In the genomic region with DNA sequence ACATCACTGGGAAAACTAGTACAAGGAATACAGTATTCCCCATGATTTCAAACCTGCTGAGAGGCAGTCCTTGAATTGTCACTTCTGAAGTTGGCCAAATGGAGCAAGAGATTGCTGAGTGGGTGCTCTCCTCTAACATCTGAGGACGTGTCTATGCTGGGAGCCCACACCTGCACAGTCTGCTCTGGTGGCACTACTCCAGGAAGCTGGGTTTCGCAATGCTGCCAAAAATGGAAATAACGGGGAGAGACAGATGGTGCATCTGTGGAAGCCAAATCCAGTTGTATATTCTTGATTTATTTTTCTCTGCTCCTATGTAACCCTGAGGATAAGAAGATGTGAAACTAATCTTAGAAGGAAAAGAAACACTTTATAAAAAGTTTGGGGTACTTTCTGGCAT, we compare ENCODE assay signal across 13 cellular contexts.
DNase-seq lines count a peak whose midpoint lies in the region; ATAC-seq and TF ChIP-seq lines count a peak whose summit lies in the region.
"Had no signal": no experiment of that assay in that cellular context is flagged by ENCODE, and none has a peak within 500 bp of the region (broad histone marks: within the 10 kb centered on the region; RNA-seq: fewer than 3 reads in every experiment).

No MANE protein-coding gene starts in this region.

- H3K4me1 ChIP-seq in hepatocyte (ENCODE audit: insufficient read depth) = peaks cover 22% of the 10 kb centered on the region
- peaks cover 0 to 1% of the 10 kb centered on the region in 2 donors for H3K4me1 ChIP-seq in aorta (ENCODE audit: control insufficient read depth in 1 of 2, insufficient read depth in 2 of 2, low read length in 2 of 2)
- H3K4me1 ChIP-seq in ovary (ENCODE audit: insufficient read depth) = no peaks in the 10 kb centered on the region
- H3K4me1 ChIP-seq: suprapubic skin had no signal

- CTCF ChIA-PET in AG04450 (lab: Charles Lee) = no interaction called here

- H3K9me3 ChIP-seq in AG04450 (ENCODE audit: control insufficient read depth, insufficient read depth, low read length) (peaks cover 4% of the 10 kb centered on the region; the same call in 1 of the 2 replicates), hepatocyte (ENCODE audit: low read depth) (no peaks in the 10 kb centered on the region), aorta (ENCODE audit: control insufficient read depth, low read length) (peaks cover 1% of the 10 kb centered on the region), ovary (no peaks in the 10 kb centered on the region)
- H3K9me3 ChIP-seq: suprapubic skin had no signal

- no peaks in the 10 kb centered on the region for H3K27me3 ChIP-seq in AG04450 (ENCODE audit: control insufficient read depth, insufficient read depth, low read length)
- H3K27me3 ChIP-seq in hepatocyte = no peaks in the 10 kb centered on the region
- H3K27me3 ChIP-seq in H7 (ENCODE audit: control insufficient read depth, insufficient read depth, low read length) = no peaks in the 10 kb centered on the region
- H3K27me3 ChIP-seq in aorta (ENCODE audit: control insufficient read depth in 1 of 2, insufficient read depth in 2 of 2, low read length in 1 of 2) = no peaks in the 10 kb centered on the region
- no peaks in the 10 kb centered on the region for H3K27me3 ChIP-seq in ovary
- H3K27me3 ChIP-seq: suprapubic skin had no signal

- intact Hi-C loops in aorta (cut with DNase I) (no loop called here), ovary (cut with DNase I) (no loop called here)

- no peak overlapping the region for H3K4me2 ChIP-seq in hepatocyte

- H3K27ac ChIP-seq in AG04450 (ENCODE audit: low read depth, low read length) = no peak overlapping the region
- peak overlapping the region; percentile 28 for H3K27ac ChIP-seq in hepatocyte
- no peak overlapping the region for H3K27ac ChIP-seq in aorta (ENCODE audit: low read depth in 1 of 2, low read length in 2 of 2)
- H3K27ac ChIP-seq in ovary = no peak overlapping the region
- H3K27ac ChIP-seq: suprapubic skin had no signal

- TF ChIP-seq POLR2A in ovary (IDR thresholded peaks at IDR 0.05) = no peak

- ATAC-seq in HG03432 (IDR thresholded peaks at IDR 0.05; ENCODE audit: unreplicated experiment) (peak; percentile 22), aorta (ENCODE audit: low FRiP score) (no peak), HG03469 (IDR thresholded peaks at IDR 0.05; ENCODE audit: unreplicated experiment) (no peak)

- H3K36me3 ChIP-seq in hepatocyte (replicated peaks; ENCODE audit: insufficient read depth, low read depth) = no peaks in the 10 kb centered on the region
- no peaks in the 10 kb centered on the region for H3K36me3 ChIP-seq in H7 (replicated peaks; ENCODE audit: control insufficient read depth, insufficient read depth, low read length)
- H3K36me3 ChIP-seq in aorta (ENCODE audit: control insufficient read depth in 1 of 2, insufficient read depth in 2 of 2, low read length in 1 of 2) = no peaks in the 10 kb centered on the region
- H3K36me3 ChIP-seq in ovary = no peaks in the 10 kb centered on the region
- H3K36me3 ChIP-seq: suprapubic skin had no signal

- no peaks in the 10 kb centered on the region for H3K9me2 ChIP-seq in hepatocyte (replicated peaks; ENCODE audit: insufficient read depth)

- DNase-seq in AG04450 (ENCODE audit: low read depth, low spot score) (peak; percentile 51), NCI-H524 treated with DMSO at 0.1 percent for 48 hours (lab: John Stamatoyannopoulos, UW) (peak; percentile 23), hepatocyte (ENCODE audit: low spot score) (no peak), H7 (no peak), aorta (no peak), ovary (no peak)
- DNase-seq: activated CD4-positive, alpha-beta T cell treated with anti-CD3 and anti-CD28 coated beads for 48 hours; activated naive CD8-positive, alpha-beta T cell treated with anti-CD3 and anti-CD28 coated beads for 36 hours; activated T-cell treated with anti-CD3 and anti-CD28 coated beads, Interleukin-2, amount 50 U/mL, for 1 hour; NCI-H2227 treated with DMSO at 0.1 percent for 48 hours had no signal

- H4K20me1 ChIP-seq in hepatocyte (ENCODE audit: insufficient read depth, poor library complexity, severe bottlenecking) = no peaks in the 10 kb centered on the region

- no peak for TF ChIP-seq EP300 in ovary (IDR thresholded peaks at IDR 0.05)

- H2AFZ ChIP-seq in hepatocyte = no peak overlapping the region

- no peak for TF ChIP-seq CTCF in AG04450 (IDR thresholded peaks at IDR 0.05; ENCODE audit: low read depth, low read length)
- no peak for TF ChIP-seq CTCF in hepatocyte (IDR thresholded peaks at IDR 0.05; ENCODE audit: poor library complexity)
- TF ChIP-seq CTCF in ovary (IDR thresholded peaks at IDR 0.05) = no peak

- 57% methylated on average over 3 of the region's 3 CpGs for WGBS in hepatocyte (ENCODE audit: low lambda C conversion rate, missing lambda C conversion rate)
- 61 to 62% methylated on average over 3 of the region's 3 CpGs for WGBS in aorta, 2 donors
- WGBS in ovary, 3 donors = 31 to 36% (median 35%) methylated on average over 3 of the region's 3 CpGs

- H3K4me3 ChIP-seq in AG04450 (ENCODE audit: low read depth, low read length) (no peak overlapping the region), hepatocyte (no peak overlapping the region), H7 (ENCODE audit: insufficient read depth, low read depth, low read length) (no peak overlapping the region), aorta (ENCODE audit: low read length in 2 of 2) (no peak overlapping the region), ovary (no peak overlapping the region)
- H3K4me3 ChIP-seq: suprapubic skin had no signal

- POLR2A ChIA-PET in AG04450 (lab: Yijun Ruan, JAX) = no interaction called here

- H3K79me2 ChIP-seq in hepatocyte = no peaks in the 10 kb centered on the region

Comparison
In these comparisons a context has a peak if more than half of its experiments do, and no peak if none do; other contexts are left out.
1. DNase-seq: peak in AG04450 (single experiment) and NCI-H524 treated with DMSO at 0.1 percent for 48 hours (single experiment); none in hepatocyte (single experiment), H7 (single experiment), aorta (0 of 2) and ovary (0 of 5).